In the genomic region with DNA sequence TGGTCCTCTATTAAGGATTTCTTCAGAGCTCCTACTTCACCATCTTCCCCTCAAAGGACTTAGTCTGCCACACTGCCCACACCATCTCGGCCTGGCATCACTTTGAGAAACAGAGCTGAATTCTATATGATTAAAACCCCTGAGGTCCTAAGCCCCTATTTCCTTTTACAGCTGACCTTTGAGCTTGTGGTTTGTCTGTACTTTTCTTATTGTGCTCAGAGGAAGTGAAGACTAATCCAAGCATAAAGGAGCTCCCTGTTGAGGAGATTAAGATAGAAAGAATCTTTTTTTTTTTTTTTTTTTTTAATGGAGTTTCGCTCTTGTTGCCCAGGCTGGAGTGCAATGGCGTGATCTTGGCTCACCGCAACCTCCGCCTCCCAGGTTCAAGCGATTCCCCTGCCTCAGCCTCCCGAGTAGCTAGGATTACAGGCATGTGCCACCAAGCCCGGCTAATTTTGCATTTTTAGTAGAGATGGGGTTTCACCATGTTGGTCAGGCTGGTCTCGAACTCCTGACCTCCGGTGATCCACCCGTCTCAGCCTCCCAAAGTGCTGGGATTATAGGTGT, we compare ENCODE assay signal across 9 cellular contexts. TPM values are rescaled to one million over a fixed set of nuclear protein-coding genes. Genes with fewer than 3 reads are reported as not detected.
DNase-seq lines count a peak whose midpoint lies in the region; ATAC-seq, FAIRE-seq and TF ChIP-seq lines count a peak whose summit lies in the region.
"Not testable (repeated sequence)": the region's sequence is repeated elsewhere in the genome, so short reads cannot be mapped to it uniquely, and the experiment has no call there.
"Had no signal": no experiment of that assay in that cellular context is flagged by ENCODE, and none has a peak within 500 bp of the region (broad histone marks: within the 10 kb centered on the region; RNA-seq: fewer than 3 reads in every experiment).

No MANE protein-coding gene starts in this region.

- not testable (repeated sequence) for TF ChIP-seq CTCF in PC-3 (conservative IDR thresholded peaks at IDR 0.05; ENCODE audit: low read depth, low read length); activated B cell treated with CpG ODN at 0.5 μM for 24 hours (IDR thresholded peaks at IDR 0.05); endothelial cell of umbilical vein (IDR thresholded peaks at IDR 0.05; ENCODE audit: extremely low read depth in 1 of 2, insufficient read depth in 1 of 2, low read depth in 1 of 2, low read length in 2 of 2); nephron (IDR thresholded peaks at IDR 0.05; ENCODE audit: unreplicated experiment in 3 of 3)

- ATAC-seq in PC-3: not testable (repeated sequence)
- ATAC-seq in activated B cell treated with CpG ODN at 0.5 μM for 24 hours (ENCODE audit: low read depth): peak; percentile 64

- CTCF ChIA-PET in PC-3 (lab: Charles Lee): not testable (repeated sequence)
- CTCF ChIA-PET in activated B cell treated with CpG ODN at 0.5 μM for 24 hours (lab: Charles Lee) (interaction anchor here (0.9 kb wide), 1 partner anchor 60 kb away, joined by 4 read pairs; no protein-coding TSS in a partner anchor), endothelial cell of umbilical vein (lab: Charles Lee) (interaction anchor here (1.0 to 1.2 kb wide), 7 partner anchors 8 to 60 kb away, joined by 3 to 8 read pairs (median 4); no protein-coding TSS in a partner anchor)

- H3K27ac ChIP-seq in PC-3 (ENCODE audit: low read length); endothelial cell of umbilical vein (ENCODE audit: insufficient read depth, low read depth, low read length): not testable (repeated sequence)

- FAIRE-seq in GM19239 (lab: Jason Lieb, UNC): not testable (repeated sequence)
- FAIRE-seq in endothelial cell of umbilical vein (lab: Jason Lieb, UNC): peak; percentile 96

- dilution Hi-C loops in endothelial cell of umbilical vein (cut with MboI; ENCODE audit: extremely low pct_ligation_motif_present, low sequenced_read_pairs): not testable (repeated sequence)

- POLR2A ChIA-PET in PC-3 (lab: Charles Lee; ENCODE audit: unreplicated experiment) (interaction anchor here (0.6 to 0.7 kb wide), 4 partner anchors 66 to 1777 kb away, joined by 3 to 9 read pairs (median 6); a partner anchor contains a TSS), activated B cell treated with CpG ODN at 0.5 μM for 24 hours (lab: Charles Lee) (interaction anchor here (0.9 kb wide), 1 partner anchor 19 kb away, joined by 3 read pairs; no protein-coding TSS in a partner anchor), endothelial cell of umbilical vein (lab: Charles Lee) (interaction anchor here (1.1 kb wide), 1 partner anchor 10 kb away, joined by 4 read pairs; no protein-coding TSS in a partner anchor)

- peaks cover 12% of the 10 kb centered on the region for H3K4me1 ChIP-seq in PC-3 (ENCODE audit: insufficient read depth, low read length)
- not testable (repeated sequence) for H3K4me1 ChIP-seq in endothelial cell of umbilical vein (ENCODE audit: control insufficient read depth, extremely low read depth, insufficient read depth, low read length)

- not testable (repeated sequence) for H3K9ac ChIP-seq in PC-3 (ENCODE audit: low read length); endothelial cell of umbilical vein (replicated peaks; ENCODE audit: extremely low read depth, insufficient read depth, low read length)

- H3K4me3 ChIP-seq in PC-3 (ENCODE audit: low read length); endothelial cell of umbilical vein (replicated peaks in 1 of 3; ENCODE audit: insufficient read depth in 1 of 3, low read depth in 1 of 3, low read length in 3 of 3): not testable (repeated sequence)

- not testable (repeated sequence) for H3K9me3 ChIP-seq in PC-3 (ENCODE audit: low read length); endothelial cell of umbilical vein (replicated peaks; ENCODE audit: control insufficient read depth, insufficient read depth, low read length)

- BruUV-seq in PC-3 (replicated peaks; lab: Mats Ljungman, UMichigan); endothelial cell of umbilical vein (replicated peaks; lab: Mats Ljungman, UMichigan): not testable (repeated sequence)

- H3K36me3 Mint-ChIP-seq in activated B cell treated with CpG ODN at 0.5 μM for 24 hours (ENCODE audit: low read depth); nephron (ENCODE audit: low read depth): not testable (repeated sequence)

- not testable (repeated sequence) for H2AFZ ChIP-seq in PC-3 (ENCODE audit: low read length); endothelial cell of umbilical vein (ENCODE audit: low read depth, low read length)

- DNase-seq in EH (ENCODE audit: low read depth) (peak; percentile 44), GM19239 (ENCODE audit: insufficient read length, low spot score) (peak; percentile 37), LoVo (ENCODE audit: low spot score) (peak; percentile 66), PC-3 (peak; percentile 12), endothelial cell of umbilical vein (ENCODE audit: low read depth, low spot score) (peak; percentile 58)
- DNase-seq in activated B cell treated with CpG ODN at 0.5 μM for 24 hours: not testable (repeated sequence)

- not testable (repeated sequence) for H3K27me3 Mint-ChIP-seq in activated B cell treated with CpG ODN at 0.5 μM for 24 hours
- H3K27me3 Mint-ChIP-seq in nephron (ENCODE audit: low read depth): peaks cover 36% of the 10 kb centered on the region

- H3K4me2 ChIP-seq in PC-3 (ENCODE audit: low read length): not testable (repeated sequence)
- H3K4me2 ChIP-seq in endothelial cell of umbilical vein (ENCODE audit: insufficient read depth, low read length): peak overlapping the region; percentile 7

- intact Hi-C loops in PC-3 (cut with micrococcal nuclease); endothelial cell of umbilical vein (cut with micrococcal nuclease): not testable (repeated sequence)
- intact Hi-C loops in activated B cell treated with CpG ODN at 0.5 μM for 24 hours (cut with micrococcal nuclease): loop anchor here (2.0 kb wide), 1 partner anchor 20 kb away; no protein-coding TSS in a partner anchor

- not testable (repeated sequence) for H3K27me3 ChIP-seq in PC-3 (ENCODE audit: low read length); endothelial cell of umbilical vein (ENCODE audit: control insufficient read depth in 2 of 2, insufficient read depth in 2 of 2, low read length in 2 of 2)

- not testable (repeated sequence) for TF ChIP-seq POLR2A in endothelial cell of umbilical vein (IDR thresholded peaks at IDR 0.05; ENCODE audit: low read depth, low read length)

- H3F3A ChIP-seq in PC-3 (ENCODE audit: low read length, unreplicated experiment): not testable (repeated sequence)

- H3K4me3 Mint-ChIP-seq in activated B cell treated with CpG ODN at 0.5 μM for 24 hours, nephron: not testable (repeated sequence)

- H3K9me2 ChIP-seq in PC-3 (replicated peaks; ENCODE audit: low read length): not testable (repeated sequence)

- not testable (repeated sequence) for H3K36me3 ChIP-seq in PC-3 (ENCODE audit: low read depth, low read length); endothelial cell of umbilical vein (ENCODE audit: control insufficient read depth in 2 of 2, extremely low read depth in 1 of 2, insufficient read depth in 2 of 2, low read length in 2 of 2)

- H3K27ac Mint-ChIP-seq in activated B cell treated with CpG ODN at 0.5 μM for 24 hours (peak overlapping the region; percentile 46), nephron (peak overlapping the region in 2 of 3 experiments; percentile 23 to 77)

- not testable (repeated sequence) for H3K9me1 ChIP-seq in endothelial cell of umbilical vein (replicated peaks; ENCODE audit: control insufficient read depth, extremely low read depth, insufficient read depth, low read length)

- H4K20me1 ChIP-seq in PC-3 (ENCODE audit: low read length); endothelial cell of umbilical vein (replicated peaks; ENCODE audit: control insufficient read depth, extremely low read depth, insufficient read depth, low read length): not testable (repeated sequence)

- peaks cover 29% of the 10 kb centered on the region for H3K4me1 Mint-ChIP-seq in activated B cell treated with CpG ODN at 0.5 μM for 24 hours
- peaks cover 36% of the 10 kb centered on the region for H3K4me1 Mint-ChIP-seq in nephron

- not testable (repeated sequence) for H3K79me2 ChIP-seq in PC-3 (ENCODE audit: low read length); endothelial cell of umbilical vein (ENCODE audit: control insufficient read depth, insufficient read depth, low read length)

- not testable (repeated sequence) for H3K9me3 Mint-ChIP-seq in activated B cell treated with CpG ODN at 0.5 μM for 24 hours, nephron

TF ChIP-seq in endothelial cell of umbilical vein, 7 proteins besides CTCF, POLR2A, EP300 and RAD21:
- peak; percentile 55 for TF ChIP-seq POLR2AphosphoS5 (IDR thresholded peaks at IDR 0.05; ENCODE audit: insufficient read depth, low read depth, low read length)
- peak; percentile 49 for TF ChIP-seq GATA2 (IDR thresholded peaks at IDR 0.05; ENCODE audit: insufficient read depth, insufficient read length, low read depth, low read length)
- peak; percentile 41 for TF ChIP-seq FOS (IDR thresholded peaks at IDR 0.05; ENCODE audit: borderline replicate concordance, insufficient read depth, low read length)

RNA-seq across cellular contexts. Expression of a gene that starts 38.6 kb away (rescaled TPM):
- 19.8 and 25.3 TPM in 2 replicates for total RNA-seq in PC-3 (2014; rRNA removed)
- total RNA-seq in activated B cell treated with CpG ODN at 0.5 μM for 24 hours: not detected in 2 replicates
- 1.8 and 5.9 TPM in 2 replicates for total RNA-seq in endothelial cell of umbilical vein
- 1.1 and 1.4 TPM in 2 replicates for polyA plus RNA-seq in endothelial cell of umbilical vein
- polyA plus RNA-seq in endothelial cell of umbilical vein (2011; cell fraction: cytosol; rRNA removed): 0.73 and 1.1 TPM in 2 replicates
- 0.64 and 0.84 TPM in 2 replicates for polyA plus RNA-seq in endothelial cell of umbilical vein (2011; cell fraction: nucleus; rRNA removed)
- polyA plus RNA-seq in endothelial cell of umbilical vein (2012): 6.8 and 7.5 TPM in 2 replicates
- polyA minus RNA-seq in endothelial cell of umbilical vein: 0.66 and 0.73 TPM in 2 replicates
- 2.4 TPM for polyA minus RNA-seq in endothelial cell of umbilical vein (2011; cell fraction: cytosol; rRNA and poly(A)+ RNA removed)
- 1.2 and 1.4 TPM in 2 replicates for polyA minus RNA-seq in endothelial cell of umbilical vein (2011; cell fraction: nucleus; rRNA and poly(A)+ RNA removed)
- total RNA-seq: CD4-positive, CD25-positive, alpha-beta regulatory T cell had no signal
- polyA plus RNA-seq: CD4-positive, CD25-positive, alpha-beta regulatory T cell; naive thymus-derived CD4-positive, alpha-beta T cell had no signal
